Comparison of ENCODE assay signal across 15 cellular contexts in genomic region chr6:2751871-2752270, GRCh38.
"Had no signal": no experiment of that assay in that cellular context is flagged by ENCODE, and none has a peak within 500 bp of the region (broad histone marks: within the 10 kb centered on the region; RNA-seq: fewer than 3 reads in every experiment).

No MANE protein-coding gene starts in this region.

- DNase-seq: activated CD4-positive, alpha-beta T cell treated with anti-CD3 and anti-CD28 coated beads, Interleukin-2, amount 10 ng/mL, durations not matched to agents 7 days and 5 days; activated CD4-positive, CD25-positive, alpha-beta regulatory T cell; activated gamma-delta T cell; activated T-cell treated with anti-CD3 and anti-CD28 coated beads, Interleukin-2, amount 50 U/mL, for 4 hours; anterior cingulate cortex; dermis blood vessel endothelial cell; glutamatergic neuron; naive B cell; stomach; T1000 had no signal

- H3K9me3 Mint-ChIP-seq: activated CD4-positive, alpha-beta T cell treated with anti-CD3 and anti-CD28 coated beads, Interleukin-2, amount 10 ng/mL, durations not matched to agents 7 days and 5 days; activated T-cell treated with anti-CD3 and anti-CD28 coated beads, Interleukin-2, amount 50 U/mL, for 4 hours had no signal

- ATAC-seq: activated T-cell treated with anti-CD3 and anti-CD28 coated beads, Interleukin-2, amount 50 U/mL, for 4 hours had no signal

- FAIRE-seq: urothelium cell line had no signal

- H3K27ac ChIP-seq: breast epithelium, skin epidermis, stomach, thoracic aorta had no signal

- H3K4me3 Mint-ChIP-seq: activated CD4-positive, alpha-beta T cell treated with anti-CD3 and anti-CD28 coated beads, Interleukin-2, amount 10 ng/mL, durations not matched to agents 7 days and 5 days; activated naive CD8-positive, alpha-beta T cell; activated T-cell treated with anti-CD3 and anti-CD28 coated beads, Interleukin-2, amount 50 U/mL, for 4 hours; naive B cell had no signal

- H3K36me3 Mint-ChIP-seq: activated naive CD8-positive, alpha-beta T cell had no signal

- H3K4me1 ChIP-seq: breast epithelium had no signal

- H3K36me3 ChIP-seq: breast epithelium, stomach, thoracic aorta had no signal

- H3K4me3 ChIP-seq: breast epithelium, skin epidermis, stomach, thoracic aorta had no signal

- H3K27ac Mint-ChIP-seq: activated CD4-positive, alpha-beta T cell treated with anti-CD3 and anti-CD28 coated beads, Interleukin-2, amount 10 ng/mL, durations not matched to agents 7 days and 5 days; activated naive CD8-positive, alpha-beta T cell had no signal

- H3K9me3 ChIP-seq: breast epithelium, stomach, thoracic aorta had no signal

- H3K27me3 ChIP-seq: breast epithelium, stomach had no signal
